In genomic region chr2:147989809-147990403, GRCh38 we compare ENCODE assay signal across 8 cellular contexts. TPM values are rescaled to one million over a fixed set of nuclear protein-coding genes. Genes with fewer than 3 reads are reported as not detected.
DNase-seq lines count a peak whose midpoint lies in the region; ATAC-seq and TF ChIP-seq lines count a peak whose summit lies in the region.

No MANE protein-coding gene starts in this region.

- H3K9ac ChIP-seq in SK-N-SH: no peak overlapping the region

- POLR2A ChIA-PET in SK-N-SH (lab: Yijun Ruan, JAX): no interaction called here

- H3K4me2 ChIP-seq in SK-N-SH (no peak overlapping the region), osteoblast (ENCODE audit: insufficient read depth, low read length) (no peak overlapping the region)

- H4K20me1 ChIP-seq in SK-N-SH (ENCODE audit: insufficient read depth): no peaks in the 10 kb centered on the region
- peaks cover 9% of the 10 kb centered on the region for H4K20me1 ChIP-seq in osteoblast (ENCODE audit: insufficient read depth, low read length)

- peak; percentile 89 for TF ChIP-seq RAD21 in SK-N-SH (IDR thresholded peaks at IDR 0.05; ENCODE audit: low read length)

- H3F3A ChIP-seq in SK-N-SH (replicated peaks; ENCODE audit: insufficient read depth): peaks cover 3% of the 10 kb centered on the region

- intact Hi-C loops in activated naive CD4-positive, alpha-beta T cell treated with anti-CD3 and anti-CD28 coated beads for 36 hours (cut with micrococcal nuclease): loop anchor here (1.0 kb wide), 3 partner anchors 519 to 1571 kb away; no protein-coding TSS in a partner anchor

- H3K27me3 ChIP-seq in SK-N-SH (ENCODE audit: insufficient read depth) (no peaks in the 10 kb centered on the region), osteoblast (ENCODE audit: insufficient read depth, low read length) (no peaks in the 10 kb centered on the region)

- H3K27me3 Mint-ChIP-seq in activated naive CD4-positive, alpha-beta T cell treated with anti-CD3 and anti-CD28 coated beads for 36 hours (ENCODE audit: low read depth): no peaks in the 10 kb centered on the region
- H3K27me3 Mint-ChIP-seq in stimulated activated memory B cell treated with anti-CD40 and anti-IgM and Interleukin-4, amounts not matched to agents 10 μg/mL and 1 μg/mL and 100 μg/mL, for 72 hours: no peaks in the 10 kb centered on the region

- CTCF ChIA-PET in activated naive CD4-positive, alpha-beta T cell treated with anti-CD3 and anti-CD28 coated beads for 36 hours (lab: Charles Lee): interaction anchor here (0.6 to 3.7 kb wide), 16 partner anchors 9 to 519 kb away, joined by 3 to 25 read pairs (median 3); no protein-coding TSS in a partner anchor
- CTCF ChIA-PET in SK-N-SH (lab: Yijun Ruan, JAX): interaction anchor here (0.5 to 2.5 kb wide), 28 partner anchors 8 to 980 kb away, joined by 3 to 46 read pairs (median 4); partner anchors contain the start of gene ORC4

- no peaks in the 10 kb centered on the region for H3K9me3 Mint-ChIP-seq in activated naive CD4-positive, alpha-beta T cell treated with anti-CD3 and anti-CD28 coated beads for 36 hours
- no peaks in the 10 kb centered on the region for H3K9me3 Mint-ChIP-seq in stimulated activated memory B cell treated with anti-CD40 and anti-IgM and Interleukin-4, amounts not matched to agents 10 μg/mL and 1 μg/mL and 100 μg/mL, for 72 hours

- H2AFZ ChIP-seq in SK-N-SH (ENCODE audit: low read depth) (no peak overlapping the region), osteoblast (ENCODE audit: low read length) (no peak overlapping the region)

- H3K4me3 Mint-ChIP-seq in activated naive CD4-positive, alpha-beta T cell treated with anti-CD3 and anti-CD28 coated beads for 36 hours: no peak overlapping the region
- no peak overlapping the region for H3K4me3 Mint-ChIP-seq in stimulated activated memory B cell treated with anti-CD40 and anti-IgM and Interleukin-4, amounts not matched to agents 10 μg/mL and 1 μg/mL and 100 μg/mL, for 72 hours

- H3K27ac ChIP-seq in SK-N-SH (ENCODE audit: low read depth in 2 of 2, low read length in 1 of 2) (no peak overlapping the region), osteoblast (ENCODE audit: low read depth, low read length) (no peak overlapping the region)

- peaks cover 4% of the 10 kb centered on the region for H3K36me3 Mint-ChIP-seq in activated naive CD4-positive, alpha-beta T cell treated with anti-CD3 and anti-CD28 coated beads for 36 hours (ENCODE audit: low read depth)
- peaks cover under 1% of the 10 kb centered on the region for H3K36me3 Mint-ChIP-seq in stimulated activated memory B cell treated with anti-CD40 and anti-IgM and Interleukin-4, amounts not matched to agents 10 μg/mL and 1 μg/mL and 100 μg/mL, for 72 hours

- DNase-seq in activated naive CD4-positive, alpha-beta T cell treated with anti-CD3 and anti-CD28 coated beads for 36 hours: peak; percentile 40
- DNase-seq in activated naive CD4-positive, alpha-beta T cell treated with Interleukin-2 at 50 U/mL for 16 hours: no peak
- DNase-seq in HT1080 (ENCODE audit: low read depth): peak; percentile 48
- peak; percentile 39 for DNase-seq in SK-N-SH
- DNase-seq in epithelial cell of esophagus (ENCODE audit: low read depth): peak; percentile 48
- peak; percentile 64 for DNase-seq in osteoblast (ENCODE audit: insufficient read length, low spot score, missing footprints)

- H3K36me3 ChIP-seq in SK-N-SH (replicated peaks in 1 of 2; ENCODE audit: control insufficient read depth in 1 of 2, insufficient read depth in 2 of 2, low read length in 1 of 2) (no peaks in the 10 kb centered on the region), osteoblast (ENCODE audit: insufficient read depth, low read length) (no peaks in the 10 kb centered on the region)

- peaks cover 20% of the 10 kb centered on the region for H3K4me1 Mint-ChIP-seq in activated naive CD4-positive, alpha-beta T cell treated with anti-CD3 and anti-CD28 coated beads for 36 hours (ENCODE audit: low read depth)
- H3K4me1 Mint-ChIP-seq in stimulated activated memory B cell treated with anti-CD40 and anti-IgM and Interleukin-4, amounts not matched to agents 10 μg/mL and 1 μg/mL and 100 μg/mL, for 72 hours: peaks cover 19% of the 10 kb centered on the region

- H3K4me1 ChIP-seq in SK-N-SH (ENCODE audit: control insufficient read depth in 1 of 2, insufficient read depth in 2 of 2, low read depth in 1 of 2, low read length in 1 of 2) (no peaks in the 10 kb centered on the region), osteoblast (ENCODE audit: insufficient read depth, low read length) (no peaks in the 10 kb centered on the region)

- no peaks in the 10 kb centered on the region for H3K9me2 ChIP-seq in SK-N-SH

- WGBS in SK-N-SH (ENCODE audit: low lambda C conversion rate): 76% methylated on average over 4 of the region's 4 CpGs

- TF ChIP-seq CTCF in SK-N-SH (IDR thresholded peaks at IDR 0.05) (peak; percentile 92), epithelial cell of esophagus (IDR thresholded peaks at IDR 0.05; ENCODE audit: insufficient read depth, low read depth, low read length, missing control alignments) (peak; percentile 54), osteoblast (IDR thresholded peaks at IDR 0.05; ENCODE audit: extremely low read depth, low read depth, low read length) (peak; percentile 86)

- peak; percentile 69 for ATAC-seq in GM21381 (IDR thresholded peaks at IDR 0.05; ENCODE audit: unreplicated experiment)
- no peak for ATAC-seq in stimulated activated memory B cell treated with anti-CD40 and anti-IgM and Interleukin-4, amounts not matched to agents 10 μg/mL and 1 μg/mL and 100 μg/mL, for 72 hours

- H3K79me2 ChIP-seq in SK-N-SH (ENCODE audit: insufficient read depth): peaks cover 75% of the 10 kb centered on the region
- peaks cover 38% of the 10 kb centered on the region for H3K79me2 ChIP-seq in osteoblast (ENCODE audit: insufficient read depth, low read length)

- no peak for TF ChIP-seq EP300 in SK-N-SH (IDR thresholded peaks at IDR 0.05; ENCODE audit: borderline replicate concordance in 1 of 2, low read depth in 1 of 2, low read length in 1 of 2)

- H3K27ac Mint-ChIP-seq in activated naive CD4-positive, alpha-beta T cell treated with anti-CD3 and anti-CD28 coated beads for 36 hours: no peak overlapping the region
- no peak overlapping the region for H3K27ac Mint-ChIP-seq in stimulated activated memory B cell treated with anti-CD40 and anti-IgM and Interleukin-4, amounts not matched to agents 10 μg/mL and 1 μg/mL and 100 μg/mL, for 72 hours

- H3K9me3 ChIP-seq in SK-N-SH (no peaks in the 10 kb centered on the region), osteoblast (ENCODE audit: low read depth, low read length) (no peaks in the 10 kb centered on the region)

- H3K4me3 ChIP-seq in SK-N-SH (ENCODE audit: low read depth in 2 of 2, low read length in 1 of 2) (no peak overlapping the region), epithelial cell of esophagus (ENCODE audit: low read length) (no peak overlapping the region), osteoblast (ENCODE audit: insufficient read depth, low read length) (no peak overlapping the region)

TF ChIP-seq in SK-N-SH, 30 proteins besides CTCF, POLR2A, EP300 and RAD21:
- TF ChIP-seq SMC3 (IDR thresholded peaks at IDR 0.05; ENCODE audit: low read depth, low read length): peak; percentile 67
- TF ChIP-seq TAF1 (IDR thresholded peaks at IDR 0.05; ENCODE audit: borderline replicate concordance, low read depth, low read length): no peak
- TF ChIP-seq FOSL2 (IDR thresholded peaks at IDR 0.05; ENCODE audit: borderline replicate concordance, low read depth): no peak
- no peak for TF ChIP-seq MXI1 (IDR thresholded peaks at IDR 0.05; ENCODE audit: low read depth, low read length)
TF ChIP-seq in SK-N-SH: peak in this region for 1.

RNA-seq across cellular contexts. Expression of gene ORC4, which starts 30.6 kb away (rescaled TPM):
- total RNA-seq in activated naive CD4-positive, alpha-beta T cell treated with anti-CD3 and anti-CD28 coated beads for 36 hours: 10 to 100 TPM; 35.9 to 38.8 TPM
- total RNA-seq in HT1080 (2014; rRNA removed; shearing (Covaris generic)): 56.9 and 59.1 TPM in 2 replicates
- 63.2 and 63.4 TPM in 2 replicates for polyA plus RNA-seq in HT1080 (2015; cell fraction: cytosol; rRNA removed)
- polyA plus RNA-seq in HT1080 (2015; cell fraction: nucleus; rRNA removed): 99.8 and 101 TPM in 2 replicates
- 15.2 and 22.0 TPM in 2 replicates for polyA plus RNA-seq in SK-N-SH (2012; rRNA removed)
- 26.0 and 29.7 TPM in 2 replicates for polyA plus RNA-seq in SK-N-SH (2012; cell fraction: cytosol; rRNA removed)
- 7.9 and 19.1 TPM in 2 replicates for polyA plus RNA-seq in SK-N-SH (2012; cell fraction: nucleus; rRNA removed)
- 22.4 and 24.8 TPM in 2 replicates for total RNA-seq in osteoblast

RNA-seq across cellular contexts. Expression of gene MBD5, which starts 31.0 kb away (rescaled TPM):
- total RNA-seq in activated naive CD4-positive, alpha-beta T cell treated with anti-CD3 and anti-CD28 coated beads for 36 hours: 10 to 100 TPM; 19.6 to 20.2 TPM
- total RNA-seq in HT1080 (2014; rRNA removed; shearing (Covaris generic)): 3.7 and 7.1 TPM in 2 replicates
- polyA plus RNA-seq in HT1080 (2015; cell fraction: cytosol; rRNA removed): 10.2 and 12.8 TPM in 2 replicates
- 10.5 and 14.3 TPM in 2 replicates for polyA plus RNA-seq in HT1080 (2015; cell fraction: nucleus; rRNA removed)
- polyA plus RNA-seq in SK-N-SH (2012; rRNA removed): 7.4 and 11.7 TPM in 2 replicates
- polyA plus RNA-seq in SK-N-SH (2012; cell fraction: cytosol; rRNA removed): 8.7 and 9.5 TPM in 2 replicates
- polyA plus RNA-seq in SK-N-SH (2012; cell fraction: nucleus; rRNA removed): 6.7 and 12.4 TPM in 2 replicates
- total RNA-seq in osteoblast: 22.4 and 29.8 TPM in 2 replicates
